Comparison of ENCODE assay signal across 8 cellular contexts in the genomic region with DNA sequence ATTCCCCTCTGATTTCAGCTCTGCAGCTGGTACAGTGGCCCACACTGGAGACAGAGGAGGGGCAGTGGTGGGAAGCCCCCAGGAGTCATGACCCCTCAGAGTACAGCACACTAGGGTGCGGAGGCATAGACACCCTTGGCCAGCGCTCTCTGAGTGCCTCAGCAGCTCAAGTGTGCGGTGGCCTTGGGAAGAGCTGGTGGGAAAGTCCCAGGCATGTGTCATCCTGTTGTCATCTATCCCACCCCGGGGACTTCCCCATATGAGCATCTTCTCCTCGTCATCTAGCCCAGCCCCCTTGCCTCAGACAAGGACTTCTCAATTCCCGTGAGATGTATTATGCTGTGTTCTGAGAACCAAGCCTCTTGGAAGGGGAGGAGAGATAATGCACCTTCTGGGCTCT. TPM values are rescaled to one million over a fixed set of nuclear protein-coding genes. Genes with fewer than 3 reads are reported as not detected.
DNase-seq lines count a peak whose midpoint lies in the region; ATAC-seq and TF ChIP-seq lines count a peak whose summit lies in the region.

No MANE protein-coding gene starts in this region.

- H3K36me3 ChIP-seq in OCI-LY7 (ENCODE audit: insufficient read depth, low read length) = no peaks in the 10 kb centered on the region

- DNase-seq in AG10803 (ENCODE audit: low read depth) = peak; percentile 84
- DNase-seq in HK-2 (ENCODE audit: unreplicated experiment) = peak; percentile 91
- peak; percentile 95 for DNase-seq in activated CD4-positive, alpha-beta memory T cell treated with anti-CD3 and anti-CD28 coated beads for 36 hours
- peak; percentile 82 for DNase-seq in fibroblast of villous mesenchyme (ENCODE audit: low read depth)
- DNase-seq in stimulated activated CD4-positive, alpha-beta T cell treated with anti-CD3 and anti-CD28 coated beads, TNF-alpha, amount 100 ng/mL, for 4 hours (ENCODE audit: low read depth in 3 of 3) = peak; percentile 54 to 73 (median 66)
- DNase-seq in OCI-LY7 (ENCODE audit: low spot score) = no peak
- DNase-seq in NCI-H748 (lab: John Stamatoyannopoulos, UW; ENCODE audit: unreplicated experiment) = no peak

- POLR2A ChIA-PET in activated CD4-positive, alpha-beta memory T cell treated with anti-CD3 and anti-CD28 coated beads for 36 hours (lab: Charles Lee) = interaction anchor here (0.6 to 2.9 kb wide), 7 partner anchors 9 to 103 kb away, joined by 3 to 22 read pairs (median 7); partner anchors contain the start of gene PPIF
- POLR2A ChIA-PET in OCI-LY7 (lab: Charles Lee) = no interaction called here

- H3K27ac ChIP-seq in OCI-LY7 (ENCODE audit: low read depth, low read length, poor library complexity, severe bottlenecking) = no peak overlapping the region

- no peak overlapping the region for H2AFZ ChIP-seq in OCI-LY7 (ENCODE audit: low read length)

- H3K4me3 ChIP-seq in AG10803 (ENCODE audit: low read length) (no peak overlapping the region), fibroblast of villous mesenchyme (ENCODE audit: low read depth, low read length) (no peak overlapping the region), OCI-LY7 (ENCODE audit: low read depth, low read length, poor library complexity, severe bottlenecking) (no peak overlapping the region)

- TF ChIP-seq CTCF in AG10803 (conservative IDR thresholded peaks at IDR 0.05; ENCODE audit: low read length) = no peak
- no peak for TF ChIP-seq CTCF in fibroblast of villous mesenchyme (IDR thresholded peaks at IDR 0.05; ENCODE audit: insufficient read depth, low read depth, low read length)
- no peak for TF ChIP-seq CTCF in OCI-LY7 (conservative IDR thresholded peaks at IDR 0.05; ENCODE audit: low read length)

- intact Hi-C loops in activated CD4-positive, alpha-beta memory T cell treated with anti-CD3 and anti-CD28 coated beads for 36 hours (cut with micrococcal nuclease) = loop anchor here (1.0 to 2.0 kb wide), 4 partner anchors 8 to 45 kb away; partner anchors contain the start of gene PPIF
- intact Hi-C loops in OCI-LY7 (cut with micrococcal nuclease; ENCODE audit: unreplicated experiment) = no loop called here

- H3K36me3 Mint-ChIP-seq in activated CD4-positive, alpha-beta memory T cell treated with anti-CD3 and anti-CD28 coated beads for 36 hours = no peaks in the 10 kb centered on the region

- H4K20me1 ChIP-seq in OCI-LY7 (ENCODE audit: insufficient read depth, low read length) = no peaks in the 10 kb centered on the region

- BruUV-seq in OCI-LY7 (replicated peaks; lab: Mats Ljungman, UMichigan) = no TSS peak

- peaks cover 41% of the 10 kb centered on the region for H3K4me1 Mint-ChIP-seq in activated CD4-positive, alpha-beta memory T cell treated with anti-CD3 and anti-CD28 coated beads for 36 hours (ENCODE audit: low read depth)

- H3K27me3 Mint-ChIP-seq in activated CD4-positive, alpha-beta memory T cell treated with anti-CD3 and anti-CD28 coated beads for 36 hours = no peaks in the 10 kb centered on the region

- H3K9me3 Mint-ChIP-seq in activated CD4-positive, alpha-beta memory T cell treated with anti-CD3 and anti-CD28 coated beads for 36 hours = no peaks in the 10 kb centered on the region

- H3K4me2 ChIP-seq in OCI-LY7 (ENCODE audit: low read length) = no peak overlapping the region

- peak overlapping the region; percentile 89 for H3K27ac Mint-ChIP-seq in activated CD4-positive, alpha-beta memory T cell treated with anti-CD3 and anti-CD28 coated beads for 36 hours

- CTCF ChIA-PET in activated CD4-positive, alpha-beta memory T cell treated with anti-CD3 and anti-CD28 coated beads for 36 hours (lab: Charles Lee) = interaction anchor here (0.6 to 1.8 kb wide), 9 partner anchors 8 to 45 kb away, joined by 3 to 9 read pairs (median 4); partner anchors contain the start of gene PPIF
- CTCF ChIA-PET in OCI-LY7 (lab: Charles Lee; ENCODE audit: unreplicated experiment) = no interaction called here

- H3K9me3 ChIP-seq in OCI-LY7 (ENCODE audit: low read length) = no peaks in the 10 kb centered on the region

- no peaks in the 10 kb centered on the region for H3K9me2 ChIP-seq in OCI-LY7 (ENCODE audit: insufficient read depth, low read length)

- H3K4me3 Mint-ChIP-seq in activated CD4-positive, alpha-beta memory T cell treated with anti-CD3 and anti-CD28 coated beads for 36 hours = peak overlapping the region; percentile 6

- peak; percentile 83 for ATAC-seq in GM19438 (IDR thresholded peaks at IDR 0.05; ENCODE audit: low read depth, unreplicated experiment)

- no peaks in the 10 kb centered on the region for H3K79me2 ChIP-seq in OCI-LY7 (ENCODE audit: insufficient read depth, low read depth, low read length)

- no peaks in the 10 kb centered on the region for H3K4me1 ChIP-seq in OCI-LY7 (ENCODE audit: insufficient read depth, low read length, poor library complexity, severe bottlenecking)

RNA-seq across cellular contexts. Expression of gene PPIF, which starts 15.6 kb away (rescaled TPM):
- total RNA-seq in activated CD4-positive, alpha-beta memory T cell treated with anti-CD3 and anti-CD28 coated beads for 36 hours = 10 to 100 TPM; 87.2 to 94.0 TPM
- total RNA-seq in fibroblast of villous mesenchyme (32.9 and 42.7 TPM in 2 replicates), OCI-LY7 (2022) (103 and 121 TPM in 2 replicates)
- total RNA-seq in OCI-LY7 (2014; rRNA removed; shearing (Covaris generic)) = 44.8 and 55.7 TPM in 2 replicates

Comparison
In these comparisons a context has a peak if more than half of its experiments do, and no peak if none do; other contexts are left out.
1. DNase-seq: peak in AG10803 (single experiment), HK-2 (single experiment), activated CD4-positive, alpha-beta memory T cell treated with anti-CD3 and anti-CD28 coated beads for 36 hours (single experiment), fibroblast of villous mesenchyme (single experiment) and stimulated activated CD4-positive, alpha-beta T cell treated with anti-CD3 and anti-CD28 coated beads, TNF-alpha, amount 100 ng/mL, for 4 hours (3 of 3); none in OCI-LY7 (single experiment) and NCI-H748 (single experiment).